Comparison of ENCODE assay signal across 20 cellular contexts in the genomic region with DNA sequence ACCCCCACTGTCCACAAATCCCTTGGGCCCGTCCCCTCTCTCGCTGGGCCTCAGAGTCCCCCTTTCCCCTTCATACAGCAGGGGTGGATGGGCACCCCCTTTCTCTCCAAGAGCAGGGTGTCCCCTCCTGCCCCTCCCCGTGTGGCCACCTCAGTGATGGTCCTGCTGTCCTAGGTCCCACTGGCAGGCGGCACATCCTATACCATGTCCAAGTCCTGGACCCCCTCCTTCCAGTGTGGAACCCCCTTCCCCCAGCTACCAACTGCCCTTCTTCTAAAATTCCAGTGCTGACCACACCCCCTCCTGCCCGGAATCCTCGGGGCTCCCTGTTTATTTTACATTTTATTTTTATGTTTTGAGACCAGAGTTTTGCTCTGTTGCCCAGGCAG. TPM values are rescaled to one million over a fixed set of nuclear protein-coding genes. Genes with fewer than 3 reads are reported as not detected.
DNase-seq lines count a peak whose midpoint lies in the region; ATAC-seq and TF ChIP-seq lines count a peak whose summit lies in the region.
"Had no signal": no experiment of that assay in that cellular context is flagged by ENCODE, and none has a peak within 500 bp of the region (broad histone marks: within the 10 kb centered on the region; RNA-seq: fewer than 3 reads in every experiment).

No MANE protein-coding gene starts in this region.

- H3K36me3 Mint-ChIP-seq in chondrocyte (ENCODE audit: low read depth) (peaks cover 13% of the 10 kb centered on the region), naive B cell (peaks cover 8 to 34% of the 10 kb centered on the region in 2 donors)

- no peak overlapping the region for H3K27ac Mint-ChIP-seq in stimulated activated naive CD8-positive, alpha-beta T cell treated with anti-CD3 and anti-CD28 coated beads, Interleukin-15, amount 100 ng/mL, for 72 hours
- H3K27ac Mint-ChIP-seq in chondrocyte (ENCODE audit: unreplicated experiment) (no peak overlapping the region), naive B cell (peak overlapping the region in 1 of 6 donors; percentile 79)
- H3K27ac Mint-ChIP-seq: immature natural killer cell had no signal

- no peak overlapping the region for H3K4me3 ChIP-seq in suprapubic skin
- no peak overlapping the region for H3K4me3 ChIP-seq in effector memory CD4-positive, alpha-beta T cell (ENCODE audit: insufficient read depth, low read depth, low read length, poor library complexity, severe bottlenecking)
- H3K4me3 ChIP-seq: GM23248 had no signal

- H3K4me1 ChIP-seq in suprapubic skin = peaks cover 13% of the 10 kb centered on the region
- H3K4me1 ChIP-seq in effector memory CD4-positive, alpha-beta T cell (ENCODE audit: control insufficient read depth, insufficient read depth, low read length, poor library complexity, severe bottlenecking) = peaks cover 7% of the 10 kb centered on the region

- TF ChIP-seq POLR2A in suprapubic skin (IDR thresholded peaks at IDR 0.05) = no peak

- DNase-seq in stimulated activated naive CD8-positive, alpha-beta T cell treated with anti-CD3 and anti-CD28 coated beads, Interleukin-15, amount 100 ng/mL, for 72 hours = no peak
- DNase-seq in stimulated activated naive CD8-positive, alpha-beta T cell treated with anti-CD3 and anti-CD28 coated beads, Interleukin-15, Interleukin-2, amounts not matched to agents 100 U/mL and 50 U/mL, for 24 hours = no peak
- DNase-seq in chondrocyte (ENCODE audit: low spot score) (no peak), naive B cell (no peak), COLO668 (lab: John Stamatoyannopoulos, UW; ENCODE audit: unreplicated experiment) (no peak), NCI-H146 treated with DMSO at 0.1 percent for 48 hours (lab: John Stamatoyannopoulos, UW; ENCODE audit: unreplicated experiment) (no peak), suprapubic skin (ENCODE audit: low spot score in 2 of 2) (no peak)
- DNase-seq in effector memory CD4-positive, alpha-beta T cell = no peak
- DNase-seq: ACHN; activated CD4-positive, alpha-beta T cell treated with anti-CD3 and anti-CD28 coated beads for 4 hours; GM23248; immature natural killer cell; IMR-90; lower lobe of right lung; NCI-H1436 treated with DMSO at 0.1 percent for 48 hours; NCI-H774 had no signal

- H3K27me3 ChIP-seq in suprapubic skin = peaks cover 76% of the 10 kb centered on the region
- peaks cover 10% of the 10 kb centered on the region for H3K27me3 ChIP-seq in effector memory CD4-positive, alpha-beta T cell (replicated peaks; ENCODE audit: control insufficient read depth, insufficient read depth, low read length, poor library complexity, severe bottlenecking)

- H3K4me1 Mint-ChIP-seq in stimulated activated naive CD8-positive, alpha-beta T cell treated with anti-CD3 and anti-CD28 coated beads, Interleukin-15, amount 100 ng/mL, for 72 hours = peaks cover 15% of the 10 kb centered on the region
- H3K4me1 Mint-ChIP-seq in chondrocyte (ENCODE audit: low read depth) (peaks cover 11% of the 10 kb centered on the region), naive B cell (peaks cover 9 to 24% (median 14%) of the 10 kb centered on the region in 3 donors)

- peaks cover 43% of the 10 kb centered on the region for H3K27me3 Mint-ChIP-seq in stimulated activated naive CD8-positive, alpha-beta T cell treated with anti-CD3 and anti-CD28 coated beads, Interleukin-15, amount 100 ng/mL, for 72 hours
- H3K27me3 Mint-ChIP-seq in chondrocyte (ENCODE audit: low read depth) (peaks cover 40% of the 10 kb centered on the region), naive B cell (peaks cover 32 to 63% (median 46%) of the 10 kb centered on the region in 3 donors)

- H3K27ac ChIP-seq in suprapubic skin = no peak overlapping the region
- no peak overlapping the region for H3K27ac ChIP-seq in effector memory CD4-positive, alpha-beta T cell (ENCODE audit: insufficient read depth, low read length, poor library complexity, severe bottlenecking)
- H3K27ac ChIP-seq: epithelial cell of prostate, GM23248, lower lobe of right lung, RWPE1, tibial nerve had no signal

- WGBS in suprapubic skin = 23% methylated on average over 6 of the region's 6 CpGs

- no peak for TF ChIP-seq CTCF in chondrocyte (IDR thresholded peaks at IDR 0.05)
- no peak for TF ChIP-seq CTCF in suprapubic skin (IDR thresholded peaks at IDR 0.05)

- no peak for TF ChIP-seq EP300 in suprapubic skin (IDR thresholded peaks at IDR 0.05)

- H3K4me3 Mint-ChIP-seq in stimulated activated naive CD8-positive, alpha-beta T cell treated with anti-CD3 and anti-CD28 coated beads, Interleukin-15, amount 100 ng/mL, for 72 hours = peak overlapping the region; percentile 76 to 80
- H3K4me3 Mint-ChIP-seq in chondrocyte (ENCODE audit: unreplicated experiment) (peak overlapping the region; percentile 54), naive B cell (peak overlapping the region; percentile 64 to 84 (median 75))

- peaks cover 12 to 25% of the 10 kb centered on the region in 2 donors for H3K9me3 Mint-ChIP-seq in stimulated activated naive CD8-positive, alpha-beta T cell treated with anti-CD3 and anti-CD28 coated beads, Interleukin-15, amount 100 ng/mL, for 72 hours
- H3K9me3 Mint-ChIP-seq in chondrocyte (ENCODE audit: low read depth) = peaks cover 17% of the 10 kb centered on the region
- H3K9me3 Mint-ChIP-seq in naive B cell = peaks cover 3 to 25% (median 18%) of the 10 kb centered on the region in 7 donors

- peak; percentile 21 for ATAC-seq in stimulated activated naive CD8-positive, alpha-beta T cell treated with anti-CD3 and anti-CD28 coated beads, Interleukin-15, amount 100 ng/mL, for 72 hours
- ATAC-seq in stimulated activated naive CD8-positive, alpha-beta T cell treated with anti-CD3 and anti-CD28 coated beads, Interleukin-15, Interleukin-2, amounts not matched to agents 100 U/mL and 50 U/mL, for 24 hours = no peak
- no peak for ATAC-seq in naive B cell (ENCODE audit: low read depth in 2 of 2)

- no peaks in the 10 kb centered on the region for H3K9me3 ChIP-seq in suprapubic skin
- no peaks in the 10 kb centered on the region for H3K9me3 ChIP-seq in effector memory CD4-positive, alpha-beta T cell (ENCODE audit: control insufficient read depth, low read length)

- no peaks in the 10 kb centered on the region for H3K36me3 ChIP-seq in suprapubic skin
- no peaks in the 10 kb centered on the region for H3K36me3 ChIP-seq in effector memory CD4-positive, alpha-beta T cell (ENCODE audit: control insufficient read depth, insufficient read depth, low read length)
- H3K36me3 ChIP-seq: lower lobe of right lung had no signal

RNA-seq across cellular contexts. Expression of a gene that starts 0.8 kb away (rescaled TPM):
- total RNA-seq in chondrocyte (4.9 to 10.6 TPM (median 6.1 TPM) in 3 replicates), suprapubic skin (1 to 10 TPM; 5.4 to 9.7 (median 9.1) TPM)
- under 1 TPM in 4 of 6 donors, not detected in 2; 0.12 to 0.65 (median 0.35) TPM for polyA plus RNA-seq in naive B cell (ENCODE audit: low read depth in 6 of 6)
- total RNA-seq: Daoy had no signal

RNA-seq across cellular contexts. Expression of a gene that starts 47.8 kb away (rescaled TPM):
- 7.8 to 9.5 TPM (median 8.2 TPM) in 3 replicates for total RNA-seq in chondrocyte
- 10 to 100 TPM in 2 of 6 donors, 1 to 10 TPM in 4; 3.9 to 11.4 (median 7.2) TPM for polyA plus RNA-seq in naive B cell (ENCODE audit: low read depth in 6 of 6)
- 1 to 10 TPM; 2.4 to 4.1 (median 3.0) TPM for total RNA-seq in suprapubic skin

RNA-seq across cellular contexts. Expression of a gene that starts 48.2 kb away (rescaled TPM):
- total RNA-seq in chondrocyte (90.8 to 98.1 TPM (median 94.6 TPM) in 3 replicates), suprapubic skin (10 to 100 TPM; 43.6 to 99.9 (median 69.5) TPM)
- polyA plus RNA-seq in naive B cell (ENCODE audit: low read depth in 6 of 6) = 10 to 100 TPM in 2 of 6 donors, 1 to 10 TPM in 4; 3.1 to 34.9 (median 6.9) TPM
